Comparison of ENCODE assay signal across 8 cellular contexts in the genomic region with DNA sequence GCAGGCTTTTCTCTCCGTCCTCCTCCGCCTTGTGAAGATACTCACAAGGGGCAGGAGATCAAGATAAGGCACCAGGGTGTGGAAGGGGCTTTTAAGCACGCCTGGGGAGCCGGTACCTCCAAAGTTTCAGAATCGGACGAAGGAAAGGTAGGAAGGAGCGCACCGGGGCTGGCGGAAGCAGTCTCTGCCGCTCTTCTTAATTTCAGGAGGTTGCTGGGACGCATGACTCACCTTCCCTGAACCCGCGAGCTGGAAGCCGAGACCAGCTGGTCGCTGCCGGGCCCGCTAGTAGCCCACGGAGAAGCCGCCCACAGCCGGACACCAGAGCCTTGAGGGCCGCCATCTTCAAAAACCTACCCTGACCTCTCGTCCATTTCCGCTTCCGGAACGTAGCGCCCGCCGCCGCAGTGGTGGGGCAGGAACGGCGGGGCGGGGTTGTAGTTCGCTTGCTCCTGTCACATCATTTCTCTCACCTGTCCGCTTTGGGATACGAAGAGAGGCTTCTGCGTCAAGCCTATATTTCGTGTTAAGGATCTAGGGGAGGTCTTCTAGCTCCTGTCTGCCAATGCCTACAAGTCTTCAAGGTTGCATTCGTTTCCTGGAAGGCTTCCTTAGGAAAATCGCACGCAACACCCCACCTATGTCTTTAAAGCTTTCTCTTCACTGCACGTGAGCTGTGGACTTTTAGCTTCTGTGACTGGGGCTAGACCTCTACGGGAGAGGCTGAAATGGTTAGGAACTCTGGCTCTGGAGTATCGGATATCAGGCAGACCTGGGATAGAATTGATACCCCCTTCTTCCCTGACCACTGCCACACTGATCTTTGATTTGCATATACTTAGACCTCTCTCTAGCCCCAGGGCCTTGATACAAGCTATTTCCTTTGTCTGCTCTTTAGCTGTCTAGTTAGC. TPM values are rescaled to one million over a fixed set of nuclear protein-coding genes. Genes with fewer than 3 reads are reported as not detected.
DNase-seq lines count a peak whose midpoint lies in the region; ATAC-seq, FAIRE-seq and TF ChIP-seq lines count a peak whose summit lies in the region.

Gene MRPS18A (minus strand): TSS at position 355 of the 911 bp plus-strand sequence. CDS start 12 bp downstream, at position 343.

- peak within 1 kb of the TSS; percentile 94 for H2AFZ ChIP-seq in keratinocyte (ENCODE audit: control insufficient read depth, low read length)

- no peaks in the 10 kb centered on the region for H4K20me1 ChIP-seq in keratinocyte (ENCODE audit: control insufficient read depth, extremely low read depth, insufficient read depth, low read length)

- TF ChIP-seq CTCF in AG04449 (IDR thresholded peaks at IDR 0.05; ENCODE audit: insufficient read depth, low read length, missing control alignments) (no peak), keratinocyte (optimal IDR thresholded peaks at IDR 0.05 in 1 of 3, IDR thresholded peaks at IDR 0.05 in 1 of 3, conservative IDR thresholded peaks at IDR 0.05 in 1 of 3; ENCODE audit: extremely low read depth in 1 of 3, insufficient read depth in 2 of 3, low read length in 3 of 3) (no peak)

- peak within 1 kb of the TSS; percentile 95 for H3K9ac ChIP-seq in keratinocyte (ENCODE audit: control insufficient read depth, extremely low read depth, insufficient read depth, low read length)

- dilution Hi-C loops in keratinocyte (cut with MboI; ENCODE audit: extremely low pct_ligation_motif_present, low sequenced_read_pairs): no loop called here

- peak within 1 kb of the TSS; percentile 81 for H3K27ac ChIP-seq in keratinocyte (ENCODE audit: control insufficient read depth, insufficient read depth, low read length)

- no peaks in the 10 kb centered on the region for H3K9me3 ChIP-seq in keratinocyte (ENCODE audit: control insufficient read depth, low read depth, low read length)

- DNase-seq in AG04449 (ENCODE audit: low read depth, low spot score): no peak
- DNase-seq in NCI-H226: peak; percentile 80
- DNase-seq in activated CD4-positive, CD25-positive, alpha-beta regulatory T cell treated with anti-CD3 and anti-CD28 coated beads, Interleukin-2, amount 50 U/mL, for 16 hours (ENCODE audit: low read depth, low spot score): peak; percentile 66
- peak; percentile 76 for DNase-seq in central memory CD4-positive, alpha-beta T cell
- no peak for DNase-seq in keratinocyte (ENCODE audit: low read depth, low spot score)
- DNase-seq in stimulated activated CD4-positive, alpha-beta T cell treated with anti-CD3 and anti-CD28 coated beads, Interleukin-15, amount 100 ng/mL, for 1 hour (ENCODE audit: low read depth in 1 of 2, low spot score in 1 of 2): peak; percentile 45 to 59

- peaks cover 2 to 3% of the 10 kb centered on the region in 2 experiments for H3K36me3 ChIP-seq in keratinocyte (ENCODE audit: control insufficient read depth in 2 of 2, extremely low read depth in 1 of 2, insufficient read depth in 2 of 2, low read length in 2 of 2)

- H3K9me1 ChIP-seq in keratinocyte (ENCODE audit: control insufficient read depth, extremely low read depth, insufficient read depth, low read length): peaks cover 2% of the 10 kb centered on the region

- POLR2A ChIA-PET in AG04449 (lab: Yijun Ruan, JAX): interaction anchor here (1.4 to 1.5 kb wide), 2 partner anchors 19 to 82 kb away, joined by 3 to 7 read pairs; partner anchors contain the start of gene VEGFA

- no peak for FAIRE-seq in keratinocyte (lab: Jason Lieb, UNC)

- no peaks in the 10 kb centered on the region for H3K27me3 ChIP-seq in keratinocyte (ENCODE audit: control insufficient read depth, extremely low read depth, insufficient read depth, low read length)

- H3K4me2 ChIP-seq in keratinocyte (ENCODE audit: control insufficient read depth, extremely low read depth, insufficient read depth, low read depth, low read length): peak within 1 kb of the TSS; percentile 98

- ATAC-seq in GM18867 (IDR thresholded peaks at IDR 0.05; ENCODE audit: unreplicated experiment): peak; percentile 91
- ATAC-seq in HG03097 (IDR thresholded peaks at IDR 0.05; ENCODE audit: low FRiP score, unreplicated experiment): peak; percentile 85

- H3K79me2 ChIP-seq in keratinocyte (ENCODE audit: control insufficient read depth, insufficient read depth, low read length): peaks cover 49% of the 10 kb centered on the region

- peaks cover 16% of the 10 kb centered on the region for H3K4me1 ChIP-seq in keratinocyte (ENCODE audit: control insufficient read depth, extremely low read depth, insufficient read depth, low read length)

- CTCF ChIA-PET in AG04449 (lab: Yijun Ruan, JAX): interaction anchor here (0.9 to 5.9 kb wide), 9 partner anchors 10 to 391 kb away, joined by 3 to 71 read pairs (median 7); no protein-coding TSS in a partner anchor

- peak within 1 kb of the TSS; percentile 92 for H3K4me3 ChIP-seq in AG04449 (ENCODE audit: low read depth, low read length)
- peak within 1 kb of the TSS; percentile 59 to 97 (median 94) for H3K4me3 ChIP-seq in keratinocyte (ENCODE audit: control insufficient read depth in 2 of 3, extremely low read depth in 1 of 3, insufficient read depth in 2 of 3, low read depth in 1 of 3, low read length in 3 of 3)

RNA-seq across cellular contexts. Expression of gene MRPS18A, which starts in this region (rescaled TPM):
- polyA plus RNA-seq in keratinocyte: 48.8 to 62.8 TPM (median 54.5 TPM) in 3 replicates
- polyA plus RNA-seq in keratinocyte (2011; ENCODE audit: low read depth): 15.7 TPM
- 40.7 and 52.6 TPM in 2 replicates for polyA plus RNA-seq in keratinocyte (2011; cell fraction: cytosol; rRNA removed)
- polyA plus RNA-seq in keratinocyte (2011; cell fraction: nucleus; rRNA removed): 37.2 and 42.3 TPM in 2 replicates
- polyA plus RNA-seq in keratinocyte (2012; ENCODE audit: low replicate concordance): 39.8 and 53.6 TPM in 2 replicates
- polyA minus RNA-seq in keratinocyte: 54.2 to 64.3 TPM (median 59.7 TPM) in 3 replicates
- 31.3 TPM for polyA minus RNA-seq in keratinocyte (2011; cell fraction: cytosol; rRNA and poly(A)+ RNA removed)
- polyA minus RNA-seq in keratinocyte (2011; cell fraction: nucleus; rRNA and poly(A)+ RNA removed): 16.5 and 25.8 TPM in 2 replicates

Comparison
In these comparisons a context has a peak if more than half of its experiments do, and no peak if none do; other contexts are left out.
1. DNase-seq: peak in NCI-H226 (single experiment), activated CD4-positive, CD25-positive, alpha-beta regulatory T cell treated with anti-CD3 and anti-CD28 coated beads, Interleukin-2, amount 50 U/mL, for 16 hours (single experiment), central memory CD4-positive, alpha-beta T cell (single experiment) and stimulated activated CD4-positive, alpha-beta T cell treated with anti-CD3 and anti-CD28 coated beads, Interleukin-15, amount 100 ng/mL, for 1 hour (2 of 2); none in AG04449 (single experiment) and keratinocyte (single experiment).